ENCODE assay signal across 2 cellular contexts in the genomic region with DNA sequence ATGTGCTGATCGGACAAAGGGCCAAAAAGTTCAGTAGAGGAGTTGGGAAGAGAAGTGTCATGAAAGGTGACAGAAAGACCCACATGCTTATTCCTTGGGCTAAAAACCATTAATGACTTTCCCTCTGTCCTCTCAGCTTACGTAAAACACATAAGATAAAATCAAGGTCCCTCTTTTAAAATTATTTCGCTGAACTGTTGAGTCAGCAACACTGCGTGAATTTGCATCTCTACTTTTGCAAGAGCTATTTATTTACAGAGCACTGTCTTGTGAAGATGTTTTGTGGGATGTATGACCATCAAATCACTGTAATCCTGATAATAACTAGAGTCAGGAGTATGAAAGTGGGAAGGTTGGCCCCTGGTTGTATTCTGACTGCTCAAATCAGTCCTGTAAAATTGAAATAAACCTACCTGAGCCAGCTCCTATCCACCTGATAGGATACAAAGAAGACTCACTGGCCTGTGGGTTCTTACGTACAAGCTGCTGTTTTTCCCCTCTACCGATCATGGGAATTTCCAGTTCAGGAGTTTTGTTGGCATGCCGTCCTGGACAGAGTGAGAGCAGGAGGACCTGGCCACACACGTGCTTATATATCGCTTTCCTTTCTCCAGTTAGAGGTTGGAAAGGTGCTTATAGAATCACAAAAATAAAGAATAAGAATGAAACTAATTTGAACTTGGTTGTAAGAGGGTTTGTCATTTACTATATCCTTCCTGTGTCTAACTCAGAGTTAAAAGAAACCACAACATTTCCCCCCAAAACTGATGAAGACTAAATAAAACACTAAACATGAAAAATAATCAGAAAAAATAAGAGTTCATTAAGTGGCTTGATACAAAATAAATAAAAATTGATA.
TF ChIP-seq lines count a peak whose summit lies in the region.

No MANE protein-coding gene starts in this region.

TF ChIP-seq in GM23338, 12 proteins besides CTCF, POLR2A, EP300 and RAD21 (continued from another document):
- TF ChIP-seq EZH2 (IDR thresholded peaks at IDR 0.05; ENCODE audit: low read depth, unreplicated experiment) (no peak), EZH2phosphoT487 (IDR thresholded peaks at IDR 0.05; ENCODE audit: unreplicated experiment) (no peak)
- TF ChIP-seq, protein P1, sequence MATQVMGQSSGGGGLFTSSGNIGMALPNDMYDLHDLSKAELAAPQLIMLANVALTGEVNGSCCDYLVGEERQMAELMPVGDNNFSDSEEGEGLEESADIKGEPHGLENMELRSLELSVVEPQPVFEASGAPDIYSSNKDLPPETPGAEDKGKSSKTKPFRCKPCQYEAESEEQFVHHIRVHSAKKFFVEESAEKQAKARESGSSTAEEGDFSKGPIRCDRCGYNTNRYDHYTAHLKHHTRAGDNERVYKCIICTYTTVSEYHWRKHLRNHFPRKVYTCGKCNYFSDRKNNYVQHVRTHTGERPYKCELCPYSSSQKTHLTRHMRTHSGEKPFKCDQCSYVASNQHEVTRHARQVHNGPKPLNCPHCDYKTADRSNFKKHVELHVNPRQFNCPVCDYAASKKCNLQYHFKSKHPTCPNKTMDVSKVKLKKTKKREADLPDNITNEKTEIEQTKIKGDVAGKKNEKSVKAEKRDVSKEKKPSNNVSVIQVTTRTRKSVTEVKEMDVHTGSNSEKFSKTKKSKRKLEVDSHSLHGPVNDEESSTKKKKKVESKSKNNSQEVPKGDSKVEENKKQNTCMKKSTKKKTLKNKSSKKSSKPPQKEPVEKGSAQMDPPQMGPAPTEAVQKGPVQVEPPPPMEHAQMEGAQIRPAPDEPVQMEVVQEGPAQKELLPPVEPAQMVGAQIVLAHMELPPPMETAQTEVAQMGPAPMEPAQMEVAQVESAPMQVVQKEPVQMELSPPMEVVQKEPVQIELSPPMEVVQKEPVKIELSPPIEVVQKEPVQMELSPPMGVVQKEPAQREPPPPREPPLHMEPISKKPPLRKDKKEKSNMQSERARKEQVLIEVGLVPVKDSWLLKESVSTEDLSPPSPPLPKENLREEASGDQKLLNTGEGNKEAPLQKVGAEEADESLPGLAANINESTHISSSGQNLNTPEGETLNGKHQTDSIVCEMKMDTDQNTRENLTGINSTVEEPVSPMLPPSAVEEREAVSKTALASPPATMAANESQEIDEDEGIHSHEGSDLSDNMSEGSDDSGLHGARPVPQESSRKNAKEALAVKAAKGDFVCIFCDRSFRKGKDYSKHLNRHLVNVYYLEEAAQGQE (IDR thresholded peaks at IDR 0.05; ENCODE audit: unreplicated experiment), result no peak
- TF ChIP-seq, protein P2, sequence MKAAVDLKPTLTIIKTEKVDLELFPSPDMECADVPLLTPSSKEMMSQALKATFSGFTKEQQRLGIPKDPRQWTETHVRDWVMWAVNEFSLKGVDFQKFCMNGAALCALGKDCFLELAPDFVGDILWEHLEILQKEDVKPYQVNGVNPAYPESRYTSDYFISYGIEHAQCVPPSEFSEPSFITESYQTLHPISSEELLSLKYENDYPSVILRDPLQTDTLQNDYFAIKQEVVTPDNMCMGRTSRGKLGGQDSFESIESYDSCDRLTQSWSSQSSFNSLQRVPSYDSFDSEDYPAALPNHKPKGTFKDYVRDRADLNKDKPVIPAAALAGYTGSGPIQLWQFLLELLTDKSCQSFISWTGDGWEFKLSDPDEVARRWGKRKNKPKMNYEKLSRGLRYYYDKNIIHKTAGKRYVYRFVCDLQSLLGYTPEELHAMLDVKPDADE (IDR thresholded peaks at IDR 0.05), result no peak

TF ChIP-seq in GM12878, 131 proteins besides CTCF, POLR2A, EP300 and RAD21 (continued from another document):
- 0 out of 2 replicates have a peak, but pooled peaks have one; percentile 13 for TF ChIP-seq RUNX3 (IDR thresholded peaks at IDR 0.05; ENCODE audit: low read length)
- no peak for TF ChIP-seq SMAD5 (IDR thresholded peaks at IDR 0.05; ENCODE audit: low read depth)
- TF ChIP-seq, protein P3, sequence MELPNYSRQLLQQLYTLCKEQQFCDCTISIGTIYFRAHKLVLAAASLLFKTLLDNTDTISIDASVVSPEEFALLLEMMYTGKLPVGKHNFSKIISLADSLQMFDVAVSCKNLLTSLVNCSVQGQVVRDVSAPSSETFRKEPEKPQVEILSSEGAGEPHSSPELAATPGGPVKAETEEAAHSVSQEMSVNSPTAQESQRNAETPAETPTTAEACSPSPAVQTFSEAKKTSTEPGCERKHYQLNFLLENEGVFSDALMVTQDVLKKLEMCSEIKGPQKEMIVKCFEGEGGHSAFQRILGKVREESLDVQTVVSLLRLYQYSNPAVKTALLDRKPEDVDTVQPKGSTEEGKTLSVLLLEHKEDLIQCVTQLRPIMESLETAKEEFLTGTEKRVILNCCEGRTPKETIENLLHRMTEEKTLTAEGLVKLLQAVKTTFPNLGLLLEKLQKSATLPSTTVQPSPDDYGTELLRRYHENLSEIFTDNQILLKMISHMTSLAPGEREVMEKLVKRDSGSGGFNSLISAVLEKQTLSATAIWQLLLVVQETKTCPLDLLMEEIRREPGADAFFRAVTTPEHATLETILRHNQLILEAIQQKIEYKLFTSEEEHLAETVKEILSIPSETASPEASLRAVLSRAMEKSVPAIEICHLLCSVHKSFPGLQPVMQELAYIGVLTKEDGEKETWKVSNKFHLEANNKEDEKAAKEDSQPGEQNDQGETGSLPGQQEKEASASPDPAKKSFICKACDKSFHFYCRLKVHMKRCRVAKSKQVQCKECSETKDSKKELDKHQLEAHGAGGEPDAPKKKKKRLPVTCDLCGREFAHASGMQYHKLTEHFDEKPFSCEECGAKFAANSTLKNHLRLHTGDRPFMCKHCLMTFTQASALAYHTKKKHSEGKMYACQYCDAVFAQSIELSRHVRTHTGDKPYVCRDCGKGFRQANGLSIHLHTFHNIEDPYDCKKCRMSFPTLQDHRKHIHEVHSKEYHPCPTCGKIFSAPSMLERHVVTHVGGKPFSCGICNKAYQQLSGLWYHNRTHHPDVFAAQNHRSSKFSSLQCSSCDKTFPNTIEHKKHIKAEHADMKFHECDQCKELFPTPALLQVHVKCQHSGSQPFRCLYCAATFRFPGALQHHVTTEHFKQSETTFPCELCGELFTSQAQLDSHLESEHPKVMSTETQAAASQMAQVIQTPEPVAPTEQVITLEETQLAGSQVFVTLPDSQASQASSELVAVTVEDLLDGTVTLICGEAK (IDR thresholded peaks at IDR 0.05; ENCODE audit: borderline replicate concordance), result no peak
- no peak for TF ChIP-seq ZNF24 (IDR thresholded peaks at IDR 0.05)
- no peak for TF ChIP-seq ZBED1 (IDR thresholded peaks at IDR 0.05; ENCODE audit: borderline replicate concordance)
- TF ChIP-seq JUNB (IDR thresholded peaks at IDR 0.05), result no peak
- TF ChIP-seq IRF4 (IDR thresholded peaks at IDR 0.05; ENCODE audit: low read depth, low read length), result no peak
